In the genomic region with DNA sequence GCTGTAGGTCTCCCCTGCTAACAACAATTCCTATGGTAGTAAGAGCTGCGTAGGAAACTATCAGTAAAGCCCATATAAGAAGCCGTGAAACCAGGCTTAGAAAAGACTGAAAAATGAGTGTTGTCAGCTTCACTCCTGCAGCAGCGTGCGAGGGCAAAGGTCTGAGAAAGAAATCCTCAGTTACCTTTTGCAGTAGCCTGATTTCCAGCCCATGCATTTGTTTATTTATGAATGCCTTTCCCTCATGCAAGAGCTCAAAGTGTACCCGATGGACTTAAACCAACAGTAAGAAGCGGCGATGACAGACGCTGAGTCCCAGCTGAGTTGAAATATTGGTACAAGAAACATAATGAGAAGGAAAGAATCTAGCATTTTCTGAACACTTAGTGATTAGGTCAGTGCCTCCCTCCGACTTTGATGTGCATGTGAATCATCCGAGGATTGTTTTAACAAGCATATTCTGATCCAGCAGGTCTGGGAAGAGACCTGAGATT, we compare ENCODE assay signal across 10 cellular contexts. TPM values are rescaled to one million over a fixed set of nuclear protein-coding genes. Genes with fewer than 3 reads are reported as not detected.
DNase-seq lines count a peak whose midpoint lies in the region; TF ChIP-seq lines count a peak whose summit lies in the region.
"Had no signal": no experiment of that assay in that cellular context is flagged by ENCODE, and none has a peak within 500 bp of the region (broad histone marks: within the 10 kb centered on the region; RNA-seq: fewer than 3 reads in every experiment).

No MANE protein-coding gene starts in this region.

- TF ChIP-seq POLR2A in suprapubic skin (IDR thresholded peaks at IDR 0.05), result no peak
- TF ChIP-seq POLR2A in tibial nerve (IDR thresholded peaks at IDR 0.05), result no peak

- H3K27me3 ChIP-seq in suprapubic skin (no peaks in the 10 kb centered on the region), tibial nerve (no peaks in the 10 kb centered on the region)

- no peak for TF ChIP-seq EP300 in suprapubic skin (IDR thresholded peaks at IDR 0.05)
- TF ChIP-seq EP300 in tibial nerve (IDR thresholded peaks at IDR 0.05), result no peak

- 30% methylated on average over 10 of the region's 10 CpGs for WGBS in suprapubic skin
- 39 to 49% methylated on average over 10 of the region's 10 CpGs for WGBS in tibial nerve, 2 donors

- TF ChIP-seq CTCF in suprapubic skin (IDR thresholded peaks at IDR 0.05) (no peak), tibial nerve (IDR thresholded peaks at IDR 0.05) (no peak)

- intact Hi-C loops in head of caudate nucleus (cut with DNase I), result no loop called here

- peak; percentile 7 for DNase-seq in NCI-H510A treated with DMSO at 0.1 percent for 48 hours (lab: John Stamatoyannopoulos, UW)
- no peak for DNase-seq in NCI-H510A (lab: John Stamatoyannopoulos, UW)
- peak; percentile 44 for DNase-seq in astrocyte of the hippocampus (ENCODE audit: low read depth, low spot score)
- DNase-seq in kidney glomerular epithelial cell (lab: John Stamatoyannopoulos, UW), result peak; percentile 51
- DNase-seq in suprapubic skin (ENCODE audit: low spot score in 2 of 2), result no peak
- no peak for DNase-seq in tibial nerve (ENCODE audit: low spot score in 2 of 2)
- no peak for DNase-seq in head of caudate nucleus
- no peak for DNase-seq in NCI-H2107 (lab: John Stamatoyannopoulos, UW)
- DNase-seq: caudate nucleus, left cardiac atrium had no signal

- H3K4me1 ChIP-seq in suprapubic skin (peaks cover 48% of the 10 kb centered on the region), tibial nerve (peaks cover 0 to 30% (median 6%) of the 10 kb centered on the region in 4 donors)

- no peaks in the 10 kb centered on the region for H3K36me3 ChIP-seq in suprapubic skin
- H3K36me3 ChIP-seq in tibial nerve, result no peaks in the 10 kb centered on the region

- H3K4me3 ChIP-seq in suprapubic skin (no peak overlapping the region), tibial nerve (no peak overlapping the region)

- peak overlapping the region; percentile 61 for H3K27ac ChIP-seq in suprapubic skin
- no peak overlapping the region for H3K27ac ChIP-seq in tibial nerve

- H3K9me3 ChIP-seq in suprapubic skin (no peaks in the 10 kb centered on the region), tibial nerve (no peaks in the 10 kb centered on the region)

RNA-seq across cellular contexts. Expression of gene POLI, which starts 15.0 kb away (rescaled TPM):
- total RNA-seq in suprapubic skin, result 10 to 100 TPM in 3 of 4 donors, 1 to 10 TPM in 1; 6.4 to 40.4 (median 18.6) TPM
- total RNA-seq in tibial nerve, result 10 to 100 TPM; 36.0 to 55.7 (median 38.9) TPM

RNA-seq across cellular contexts. Expression of gene MBD2, which starts 29.8 kb away (rescaled TPM):
- 10 to 100 TPM; 40.8 to 55.8 (median 45.0) TPM for total RNA-seq in suprapubic skin
- 10 to 100 TPM; 32.1 to 60.6 (median 37.8) TPM for total RNA-seq in tibial nerve

Comparison
In these comparisons a context has a peak if more than half of its experiments do, and no peak if none do; other contexts are left out.
1. DNase-seq: peak in NCI-H510A treated with DMSO at 0.1 percent for 48 hours (single experiment), astrocyte of the hippocampus (single experiment) and kidney glomerular epithelial cell (single experiment); none in NCI-H510A (single experiment), suprapubic skin (0 of 2), tibial nerve (0 of 2), head of caudate nucleus (0 of 42) and NCI-H2107 (single experiment).